Comparison of ENCODE assay signal across 21 cellular contexts in genomic region chr6:44451803-44452690, GRCh38.
DNase-seq lines count a peak whose midpoint lies in the region; ATAC-seq and TF ChIP-seq lines count a peak whose summit lies in the region.
"Had no signal": no experiment of that assay in that cellular context is flagged by ENCODE, and none has a peak within 500 bp of the region (broad histone marks: within the 10 kb centered on the region; RNA-seq: fewer than 3 reads in every experiment).

No MANE protein-coding gene starts in this region.

- H3K27me3 Mint-ChIP-seq in naive thymus-derived CD4-positive, alpha-beta T cell = peaks cover 0 to 2% (median 0%) of the 10 kb centered on the region in 5 donors
- H3K27me3 Mint-ChIP-seq: activated CD4-positive, alpha-beta T cell treated with anti-CD3 and anti-CD28 coated beads, Interleukin-2, amount 10 ng/mL, durations not matched to agents 24 days and 14 days had no signal

- intact Hi-C loops in naive thymus-derived CD4-positive, alpha-beta T cell (cut with micrococcal nuclease) = no loop called here

- peaks cover under 1 to 27% (median 5%) of the 10 kb centered on the region in 3 experiments for H3K36me3 ChIP-seq in naive thymus-derived CD4-positive, alpha-beta T cell (ENCODE audit: control insufficient read depth in 2 of 3, insufficient read depth in 3 of 3, low read length in 3 of 3)

- POLR2A ChIA-PET in AG04450 (lab: Yijun Ruan, JAX) = no interaction called here
- POLR2A ChIA-PET in naive thymus-derived CD4-positive, alpha-beta T cell (lab: Charles Lee) = no interaction called here

- no peak for ATAC-seq in naive thymus-derived CD4-positive, alpha-beta T cell
- ATAC-seq in HG03280 (IDR thresholded peaks at IDR 0.05; ENCODE audit: unreplicated experiment) = no peak
- ATAC-seq: K562 had no signal

- DNase-seq in AG04450 (ENCODE audit: low read depth, low spot score) (no peak), M059J (ENCODE audit: low read depth) (peak; percentile 77), dermis blood vessel endothelial cell (peak; percentile 46), SHP77 (lab: John Stamatoyannopoulos, UW) (no peak), cerebellar nuclear complex (lab: John Stamatoyannopoulos, UW) (no peak), NCI-H1436 treated with DMSO at 0.1 percent for 48 hours (lab: John Stamatoyannopoulos, UW) (no peak)
- no peak for DNase-seq in naive thymus-derived CD4-positive, alpha-beta T cell
- DNase-seq: activated CD4-positive, alpha-beta T cell treated with anti-CD3 and anti-CD28 coated beads, Interleukin-2, amount 10 ng/mL, durations not matched to agents 24 days and 14 days; activated T-cell treated with anti-CD3 and anti-CD28 coated beads, Interleukin-2, amount 50 U/mL, for 48 hours; amygdala; DND-41; mesendoderm; NCI-H1417; NCI-H510A; stimulated activated CD4-positive, alpha-beta T cell treated with anti-CD3 and anti-CD28 coated beads, Interleukin-12 subunit alpha, Interleukin-12 subunit beta, amount 100 ng/mL, for 4 hours had no signal

- H3K4me3 ChIP-seq in AG04450 (ENCODE audit: low read depth, low read length) = no peak overlapping the region
- no peak overlapping the region for H3K4me3 ChIP-seq in naive thymus-derived CD4-positive, alpha-beta T cell (ENCODE audit: low read length)
- H3K4me3 ChIP-seq: dorsolateral prefrontal cortex, K562 had no signal

- no peaks in the 10 kb centered on the region for H3K9me3 ChIP-seq in AG04450 (ENCODE audit: control insufficient read depth, insufficient read depth, low read length)
- H3K9me3 ChIP-seq in naive thymus-derived CD4-positive, alpha-beta T cell (ENCODE audit: control insufficient read depth in 2 of 3, low read length in 3 of 3) = no peaks in the 10 kb centered on the region
- H3K9me3 ChIP-seq: neutrophil had no signal

- no peak for TF ChIP-seq CTCF in AG04450 (IDR thresholded peaks at IDR 0.05; ENCODE audit: low read depth, low read length)

- H3K9me3 Mint-ChIP-seq in naive thymus-derived CD4-positive, alpha-beta T cell = no peaks in the 10 kb centered on the region
- H3K9me3 Mint-ChIP-seq: activated CD4-positive, alpha-beta T cell treated with anti-CD3 and anti-CD28 coated beads, Interleukin-2, amount 10 ng/mL, durations not matched to agents 24 days and 14 days; T-helper 2 cell treated with Interferon-gamma antibody and Interleukin-4, amounts not matched to agents 5 μg/mL and 100 μg/mL, for 36 hours had no signal

- H3K27me3 ChIP-seq in AG04450 (ENCODE audit: control insufficient read depth, insufficient read depth, low read length) = no peaks in the 10 kb centered on the region
- H3K27me3 ChIP-seq in naive thymus-derived CD4-positive, alpha-beta T cell (ENCODE audit: control insufficient read depth in 2 of 2, insufficient read depth in 2 of 2, low read length in 2 of 2) = no peaks in the 10 kb centered on the region
- H3K27me3 ChIP-seq: dorsolateral prefrontal cortex had no signal

- H3K4me1 ChIP-seq in naive thymus-derived CD4-positive, alpha-beta T cell (ENCODE audit: control insufficient read depth in 2 of 2, insufficient read depth in 2 of 2, low read length in 2 of 2) = no peaks in the 10 kb centered on the region

- H3K4me1 Mint-ChIP-seq in naive thymus-derived CD4-positive, alpha-beta T cell = peaks cover 0 to 7% (median 0%) of the 10 kb centered on the region in 7 donors
- H3K4me1 Mint-ChIP-seq: activated CD4-positive, alpha-beta T cell treated with anti-CD3 and anti-CD28 coated beads, Interleukin-2, amount 10 ng/mL, durations not matched to agents 24 days and 14 days; B cell had no signal

- CTCF ChIA-PET in AG04450 (lab: Charles Lee) = interaction anchor here (2.6 to 13.6 kb wide), 2 partner anchors 21 to 24 kb away, joined by 11 to 190 read pairs; no protein-coding TSS in a partner anchor
- CTCF ChIA-PET in naive thymus-derived CD4-positive, alpha-beta T cell (lab: Charles Lee) = no interaction called here

- H3K36me3 Mint-ChIP-seq in naive thymus-derived CD4-positive, alpha-beta T cell = peaks cover 0 to 24% (median 7%) of the 10 kb centered on the region in 5 donors

- H3K27ac Mint-ChIP-seq in naive thymus-derived CD4-positive, alpha-beta T cell = peak overlapping the region in 6 of 9 donors; percentile 3 to 69 (median 59)
- H3K27ac Mint-ChIP-seq: activated CD4-positive, alpha-beta T cell treated with anti-CD3 and anti-CD28 coated beads, Interleukin-2, amount 10 ng/mL, durations not matched to agents 24 days and 14 days; B cell; T-helper 2 cell treated with Interferon-gamma antibody and Interleukin-4, amounts not matched to agents 5 μg/mL and 100 μg/mL, for 36 hours had no signal

- peak overlapping the region; percentile 60 for H3K27ac ChIP-seq in AG04450 (ENCODE audit: low read depth, low read length)
- no peak overlapping the region for H3K27ac ChIP-seq in naive thymus-derived CD4-positive, alpha-beta T cell (ENCODE audit: low read depth, low read length)
- H3K27ac ChIP-seq: neutrophil had no signal

- H3K4me3 Mint-ChIP-seq in naive thymus-derived CD4-positive, alpha-beta T cell = no peak overlapping the region
- H3K4me3 Mint-ChIP-seq: activated CD4-positive, alpha-beta T cell treated with anti-CD3 and anti-CD28 coated beads, Interleukin-2, amount 10 ng/mL, durations not matched to agents 24 days and 14 days; B cell; T-helper 2 cell treated with Interferon-gamma antibody and Interleukin-4, amounts not matched to agents 5 μg/mL and 100 μg/mL, for 36 hours had no signal

Comparison
In these comparisons a context has a peak if more than half of its experiments do, and no peak if none do; other contexts are left out.
1. DNase-seq: peak in M059J (single experiment) and dermis blood vessel endothelial cell (single experiment); none in AG04450 (single experiment), naive thymus-derived CD4-positive, alpha-beta T cell (0 of 9), SHP77 (0 of 2), cerebellar nuclear complex (0 of 2) and NCI-H1436 treated with DMSO at 0.1 percent for 48 hours (single experiment).